Comparison of ENCODE assay signal across 14 cellular contexts in genomic region chr18:4119813-4120212, GRCh38.
"Had no signal": no experiment of that assay in that cellular context is flagged by ENCODE, and none has a peak within 500 bp of the region (broad histone marks: within the 10 kb centered on the region; RNA-seq: fewer than 3 reads in every experiment).

No MANE protein-coding gene starts in this region.

- H3K36me3 ChIP-seq: adrenal gland, cardiac muscle cell, esophagus squamous epithelium had no signal

- H3K4me1 Mint-ChIP-seq: activated naive CD4-positive, alpha-beta T cell treated with anti-CD3 and anti-CD28 coated beads, Interleukin-2, amount 50 U/mL, for 24 hours; stimulated activated naive B cell treated with anti-CD40 and anti-IgM and Interleukin-4, amounts not matched to agents 10 μg/mL and 1 μg/mL and 100 μg/mL, for 72 hours had no signal

- H3K9me3 ChIP-seq: adrenal gland, esophagus squamous epithelium had no signal

- H3K36me3 Mint-ChIP-seq: activated naive CD4-positive, alpha-beta T cell treated with anti-CD3 and anti-CD28 coated beads, Interleukin-2, amount 50 U/mL, for 24 hours; natural killer cell treated with Interleukin-12 subunit alpha and Interleukin-12 subunit beta and Interleukin-15 and Interleukin-18, amount 100 ng/mL, for 72 hours; stimulated activated naive B cell treated with anti-CD40 and anti-IgM and Interleukin-4, amounts not matched to agents 10 μg/mL and 1 μg/mL and 100 μg/mL, for 72 hours had no signal

- H3K27ac ChIP-seq: adrenal gland, cardiac muscle cell, esophagus squamous epithelium had no signal

- H3K9me3 Mint-ChIP-seq: activated naive CD4-positive, alpha-beta T cell treated with anti-CD3 and anti-CD28 coated beads, Interleukin-2, amount 50 U/mL, for 24 hours; activated T-cell treated with anti-CD3 and anti-CD28 coated beads, Interleukin-2, amount 50 U/mL, for 72 hours; natural killer cell treated with Interleukin-12 subunit alpha and Interleukin-12 subunit beta and Interleukin-15 and Interleukin-18, amount 100 ng/mL, for 72 hours; stimulated activated naive B cell treated with anti-CD40 and anti-IgM and Interleukin-4, amounts not matched to agents 10 μg/mL and 1 μg/mL and 100 μg/mL, for 72 hours had no signal

- H3K27ac Mint-ChIP-seq: activated naive CD4-positive, alpha-beta T cell treated with anti-CD3 and anti-CD28 coated beads, Interleukin-2, amount 50 U/mL, for 24 hours; activated T-cell treated with anti-CD3 and anti-CD28 coated beads, Interleukin-2, amount 50 U/mL, for 72 hours; natural killer cell treated with Interleukin-12 subunit alpha and Interleukin-12 subunit beta and Interleukin-15 and Interleukin-18, amount 100 ng/mL, for 72 hours; progenitor cell of endocrine pancreas; stimulated activated naive B cell treated with anti-CD40 and anti-IgM and Interleukin-4, amounts not matched to agents 10 μg/mL and 1 μg/mL and 100 μg/mL, for 72 hours had no signal

- H3K4me3 ChIP-seq: adrenal gland, cardiac muscle cell, esophagus squamous epithelium, lung had no signal

- H3K4me1 ChIP-seq: adrenal gland, esophagus squamous epithelium had no signal

- H3K4me3 Mint-ChIP-seq: activated naive CD4-positive, alpha-beta T cell treated with anti-CD3 and anti-CD28 coated beads, Interleukin-2, amount 50 U/mL, for 24 hours; activated T-cell treated with anti-CD3 and anti-CD28 coated beads, Interleukin-2, amount 50 U/mL, for 72 hours; natural killer cell treated with Interleukin-12 subunit alpha and Interleukin-12 subunit beta and Interleukin-15 and Interleukin-18, amount 100 ng/mL, for 72 hours; stimulated activated naive B cell treated with anti-CD40 and anti-IgM and Interleukin-4, amounts not matched to agents 10 μg/mL and 1 μg/mL and 100 μg/mL, for 72 hours had no signal

- DNase-seq: activated CD4-positive, alpha-beta T cell treated with anti-CD3 and anti-CD28 coated beads, Interleukin-2, amount 50 U/mL, for 4 hours; activated effector memory CD4-positive, alpha-beta T cell treated with anti-CD3 and anti-CD28 coated beads, Interleukin-2, amount 50 U/mL, for 16 hours; activated T-cell treated with anti-CD3 and anti-CD28 coated beads, Interleukin-2, amount 50 U/mL, for 72 hours; adrenal gland; dermis blood vessel endothelial cell; effector memory CD4-positive, alpha-beta T cell; esophagus squamous epithelium; islet precursor cell; stimulated activated naive B cell treated with anti-CD40 and anti-IgM and Interleukin-4, amounts not matched to agents 10 μg/mL and 1 μg/mL and 100 μg/mL, for 72 hours had no signal

- H3K27me3 ChIP-seq: adrenal gland, cardiac muscle cell, esophagus squamous epithelium had no signal

- ATAC-seq: activated T-cell treated with anti-CD3 and anti-CD28 coated beads, Interleukin-2, amount 50 U/mL, for 72 hours; natural killer cell treated with Interleukin-12 subunit alpha and Interleukin-12 subunit beta and Interleukin-15 and Interleukin-18, amount 100 ng/mL, for 72 hours; stimulated activated naive B cell treated with anti-CD40 and anti-IgM and Interleukin-4, amounts not matched to agents 10 μg/mL and 1 μg/mL and 100 μg/mL, for 72 hours had no signal
